1 cellular context compared by ENCODE assay signal in genomic region chrX:19886888-19887531, GRCh38.
TF ChIP-seq lines count a peak whose summit lies in the region.

No MANE protein-coding gene starts in this region.

TF ChIP-seq in GM23338, 12 proteins besides CTCF, POLR2A, EP300 and RAD21 (continued from another document):
- no peak for TF ChIP-seq ZNF462 (CRISPR knock-in tag; IDR thresholded peaks at IDR 0.05)
- TF ChIP-seq CREB1 (CRISPR knock-in tag; IDR thresholded peaks at IDR 0.05; ENCODE audit: low read depth), result no peak
- TF ChIP-seq EZH2phosphoT487 (IDR thresholded peaks at IDR 0.05; ENCODE audit: unreplicated experiment), result no peak
- no peak for TF ChIP-seq POLR2AphosphoS5 (IDR thresholded peaks at IDR 0.05; ENCODE audit: low read depth)
- no peak for TF ChIP-seq ZNF331 (CRISPR knock-in tag; IDR thresholded peaks at IDR 0.05; ENCODE audit: low read depth)
- no peak for TF ChIP-seq ETS1 (IDR thresholded peaks at IDR 0.05)
- no peak for TF ChIP-seq ZNF114 (CRISPR knock-in tag; IDR thresholded peaks at IDR 0.05)
